ENCODE assay signal across 3 cellular contexts in genomic region chr11:103407641-103408040, GRCh38.
"Had no signal": no experiment of that assay in that cellular context is flagged by ENCODE, and none has a peak within 500 bp of the region (broad histone marks: within the 10 kb centered on the region; RNA-seq: fewer than 3 reads in every experiment).

No MANE protein-coding gene starts in this region.

- H3K4me3 ChIP-seq: GM12878 had no signal

- DNase-seq: GDM1, GF-D8 had no signal
